ENCODE assay signal across 20 cellular contexts in genomic region chrX:30906726-30907125, GRCh38. TPM values are rescaled to one million over a fixed set of nuclear protein-coding genes. Genes with fewer than 3 reads are reported as not detected.
DNase-seq lines count a peak whose midpoint lies in the region; ATAC-seq and TF ChIP-seq lines count a peak whose summit lies in the region.
"Had no signal": no experiment of that assay in that cellular context is flagged by ENCODE, and none has a peak within 500 bp of the region (broad histone marks: within the 10 kb centered on the region; RNA-seq: fewer than 3 reads in every experiment).

No MANE protein-coding gene starts in this region.

- 8% methylated on average over 1 of the region's 1 CpG for WGBS in mammary epithelial cell (ENCODE audit: low coverage, missing lambda C conversion rate)

- peak overlapping the region; percentile 4 for H3K4me2 ChIP-seq in mammary epithelial cell (ENCODE audit: insufficient read depth, low read depth, low read length)

- peaks cover 14% of the 10 kb centered on the region for H3K9me3 ChIP-seq in mammary epithelial cell (replicated peaks; ENCODE audit: insufficient read depth, low read length)
- H3K9me3 ChIP-seq: Caco-2, colonic mucosa, heart right ventricle had no signal

- no TSS peak for BruUV-seq in mammary epithelial cell (replicated peaks; lab: Mats Ljungman, UMichigan)

- H3K79me2 ChIP-seq in mammary epithelial cell (ENCODE audit: insufficient read depth, low read length), result no peaks in the 10 kb centered on the region

- ATAC-seq in HG02938 (IDR thresholded peaks at IDR 0.05; ENCODE audit: unreplicated experiment), result no peak
- ATAC-seq: heart right ventricle, WTC11 had no signal

- no peak overlapping the region for H3K4me3 ChIP-seq in mammary epithelial cell (replicated peaks in 1 of 3; ENCODE audit: insufficient read depth in 1 of 3, low read depth in 2 of 3, low read length in 3 of 3)
- H3K4me3 ChIP-seq: colonic mucosa, heart right ventricle had no signal

- TF ChIP-seq CTCF in mammary epithelial cell (conservative IDR thresholded peaks at IDR 0.05 in 1 of 2, IDR thresholded peaks at IDR 0.05 in 1 of 2; ENCODE audit: extremely low read depth in 1 of 2, insufficient read depth in 1 of 2, low read depth in 1 of 2, low read length in 2 of 2), result no peak
- TF ChIP-seq CTCF in chondrocyte (IDR thresholded peaks at IDR 0.05), result no peak

- dilution Hi-C loops in mammary epithelial cell (cut with HindIII; ENCODE audit: low sequenced_read_pairs), result no loop called here

- H3K36me3 ChIP-seq in mammary epithelial cell (ENCODE audit: insufficient read depth, low read length), result no peaks in the 10 kb centered on the region
- H3K36me3 ChIP-seq: colonic mucosa, heart right ventricle had no signal

- H4K20me1 ChIP-seq in mammary epithelial cell (ENCODE audit: insufficient read depth, low read length), result no peaks in the 10 kb centered on the region

- peaks cover 5% of the 10 kb centered on the region for H3K9me3 Mint-ChIP-seq in chondrocyte (ENCODE audit: low read depth)
- H3K9me3 Mint-ChIP-seq: T-helper 1 cell treated with Interleukin-12 subunit alpha and Interleukin-12 subunit beta and Interleukin-4 antibody, amounts not matched to agents 30 μg/mL and 1 μg/mL, for 36 hours had no signal

- in situ Hi-C loops in mammary epithelial cell (cut with MboI; ENCODE audit: low sequenced_read_pairs in 2 of 2), result no loop called here

- intact Hi-C loops in mammary epithelial cell (cut with micrococcal nuclease), result loop anchor here (2.0 kb wide), 1 partner anchor 14 kb away; no protein-coding TSS in a partner anchor

- H3K27me3 Mint-ChIP-seq in chondrocyte (ENCODE audit: low read depth), result peaks cover 2% of the 10 kb centered on the region

- DNase-seq in EL, result peak; percentile 72
- peak; percentile 54 for DNase-seq in NCI-H226
- peak; percentile 82 for DNase-seq in mammary epithelial cell
- DNase-seq in kidney glomerular epithelial cell (lab: John Stamatoyannopoulos, UW), result peak; percentile 4
- no peak for DNase-seq in amygdala (lab: John Stamatoyannopoulos, UW)
- DNase-seq in chondrocyte (ENCODE audit: low spot score), result no peak
- DNase-seq in occipital lobe (lab: John Stamatoyannopoulos, UW), result no peak
- DNase-seq: Caco-2; colonic mucosa; GOT3; heart right ventricle; MM.1S; NCI-H1930; NCI-H526; nucleus accumbens; stimulated activated CD4-positive, alpha-beta T cell treated with anti-CD3 and anti-CD28 coated beads, Interleukin-2, amount 100 ng/mL, for 48 hours; substantia nigra had no signal

- peaks cover 33% of the 10 kb centered on the region for H3K4me1 ChIP-seq in mammary epithelial cell (ENCODE audit: insufficient read depth, low read length)
- H3K4me1 ChIP-seq: Caco-2, colonic mucosa had no signal

- no peak overlapping the region for H3K9ac ChIP-seq in mammary epithelial cell (ENCODE audit: insufficient read depth, low read length)

- no peak overlapping the region for H2AFZ ChIP-seq in mammary epithelial cell (ENCODE audit: low read depth, low read length)

- H3K27ac Mint-ChIP-seq in chondrocyte (ENCODE audit: unreplicated experiment), result no peak overlapping the region
- H3K27ac Mint-ChIP-seq: T-helper 1 cell treated with Interleukin-12 subunit alpha and Interleukin-12 subunit beta and Interleukin-4 antibody, amounts not matched to agents 30 μg/mL and 1 μg/mL, for 36 hours; WTC11 had no signal

- no peaks in the 10 kb centered on the region for H3K4me1 Mint-ChIP-seq in chondrocyte (ENCODE audit: low read depth)

- CTCF ChIA-PET in mammary epithelial cell (lab: Charles Lee; ENCODE audit: low non-redundant PET), result interaction anchor here (0.6 kb wide), 1 partner anchor 236 kb away, joined by 3 read pairs; no protein-coding TSS in a partner anchor

- H3K27ac ChIP-seq in mammary epithelial cell (ENCODE audit: insufficient read depth, low read depth, low read length), result peak overlapping the region; percentile 52
- H3K27ac ChIP-seq: colonic mucosa, heart right ventricle had no signal

- no peak overlapping the region for H3K4me3 Mint-ChIP-seq in chondrocyte (ENCODE audit: unreplicated experiment)
- H3K4me3 Mint-ChIP-seq: T-helper 1 cell treated with Interleukin-12 subunit alpha and Interleukin-12 subunit beta and Interleukin-4 antibody, amounts not matched to agents 30 μg/mL and 1 μg/mL, for 36 hours; WTC11 had no signal

- no peaks in the 10 kb centered on the region for H3K27me3 ChIP-seq in mammary epithelial cell (ENCODE audit: insufficient read depth, low read length)
- H3K27me3 ChIP-seq: colonic mucosa had no signal

- no peaks in the 10 kb centered on the region for H3K36me3 Mint-ChIP-seq in chondrocyte (ENCODE audit: low read depth)
- H3K36me3 Mint-ChIP-seq: WTC11 had no signal

RNA-seq across cellular contexts. Expression of gene TAB3, which starts 17.7 kb away (rescaled TPM):
- total RNA-seq in mammary epithelial cell (10 to 100 TPM; 34.1 to 55.5 TPM), chondrocyte (9.2 to 10.5 TPM (median 9.8 TPM) in 3 replicates), occipital lobe (24.6 TPM)
- polyA plus RNA-seq in mammary epithelial cell, result 25.6 TPM
- 24.9 TPM for polyA minus RNA-seq in mammary epithelial cell

Comparison
In these comparisons a context has a peak if more than half of its experiments do, and no peak if none do; other contexts are left out.
1. DNase-seq: peak in EL (single experiment), NCI-H226 (single experiment), mammary epithelial cell (single experiment) and kidney glomerular epithelial cell (single experiment); none in amygdala (0 of 56), chondrocyte (single experiment) and occipital lobe (single experiment).